11 cellular contexts compared by ENCODE assay signal in genomic region chrX:120672389-120672788, GRCh38. TPM values are rescaled to one million over a fixed set of nuclear protein-coding genes. Genes with fewer than 3 reads are reported as not detected.
DNase-seq lines count a peak whose midpoint lies in the region; ATAC-seq lines count a peak whose summit lies in the region.
"Had no signal": no experiment of that assay in that cellular context is flagged by ENCODE, and none has a peak within 500 bp of the region (broad histone marks: within the 10 kb centered on the region; RNA-seq: fewer than 3 reads in every experiment).

No MANE protein-coding gene starts in this region.

- peak overlapping the region; percentile 46 for H3K4me2 ChIP-seq in GM23248 (ENCODE audit: unreplicated experiment)

- intact Hi-C loops in left cardiac atrium (cut with DNase I): no loop called here

- peaks cover 18% of the 10 kb centered on the region for H3F3A ChIP-seq in GM23248 (ENCODE audit: insufficient read depth)

- peak overlapping the region; percentile 83 for H3K27ac ChIP-seq in GM23248
- peak overlapping the region; percentile 22 for H3K27ac ChIP-seq in skeletal muscle tissue (ENCODE audit: low read depth, low read length)

- no peaks in the 10 kb centered on the region for H3K36me3 ChIP-seq in GM23248 (ENCODE audit: low read depth)
- H3K36me3 ChIP-seq in skeletal muscle tissue (ENCODE audit: control insufficient read depth in 3 of 3, insufficient read depth in 3 of 3, low read length in 3 of 3): no peaks in the 10 kb centered on the region

- H3K9ac ChIP-seq in GM23248: peak overlapping the region; percentile 47
- no peak overlapping the region for H3K9ac ChIP-seq in skeletal muscle tissue (ENCODE audit: low read depth in 1 of 3, low read length in 3 of 3)

- in situ Hi-C loops in GM23248 (cut with MboI): no loop called here

- H3K4me3 ChIP-seq in GM23248: no peak overlapping the region; the same call in 1 of the 2 replicates
- H3K4me3 ChIP-seq in skeletal muscle tissue (ENCODE audit: low read length in 3 of 3): no peak overlapping the region

- H3K4me1 ChIP-seq in GM23248 (ENCODE audit: insufficient read depth) (peaks cover 18% of the 10 kb centered on the region), skeletal muscle tissue (ENCODE audit: control insufficient read depth in 3 of 3, insufficient read depth in 3 of 3, low read length in 3 of 3) (peaks cover 0 to 4% (median 0%) of the 10 kb centered on the region in 3 donors)

- H2AFZ ChIP-seq in GM23248: no peak overlapping the region

- H3K9me2 ChIP-seq in GM23248 (ENCODE audit: insufficient read depth): no peaks in the 10 kb centered on the region

- WGBS in GM23248 (ENCODE audit: low coverage in 1 of 2, low lambda C conversion rate in 2 of 2, missing lambda C conversion rate in 2 of 2), 2 experiments: 0 to 8% methylated on average over 3 of the region's 3 CpGs

- H3K9me3 ChIP-seq in GM23248 (ENCODE audit: low read depth): no peaks in the 10 kb centered on the region
- no peaks in the 10 kb centered on the region for H3K9me3 ChIP-seq in skeletal muscle tissue (ENCODE audit: control insufficient read depth in 3 of 3, low read length in 3 of 3)

- no peaks in the 10 kb centered on the region for H3K79me2 ChIP-seq in GM23248 (ENCODE audit: insufficient read depth)

- no peaks in the 10 kb centered on the region for H4K20me1 ChIP-seq in GM23248 (ENCODE audit: insufficient read depth)

- DNase-seq in GM23248 (peak; percentile 87), amniotic stem cell (lab: John Stamatoyannopoulos, UW) (peak; percentile 14), left cardiac atrium (peak; percentile 67), activated T-cell treated with anti-CD3 and anti-CD28 coated beads for 4 hours (no peak)
- no peak for DNase-seq in stimulated activated CD4-positive, alpha-beta T cell treated with anti-CD3 and anti-CD28 coated beads, Interleukin-4, amount 100 ng/mL, for 4 hours
- DNase-seq: activated naive CD8-positive, alpha-beta T cell treated with anti-CD3 and anti-CD28 coated beads, Interleukin-2, amount 10 ng/mL, durations not matched to agents 7 days and 5 days; NCI-H524 treated with DMSO at 0.1 percent for 48 hours; stimulated activated CD4-positive, alpha-beta T cell treated with anti-CD3 and anti-CD28 coated beads, Interleukin-2, amount 100 ng/mL, for 48 hours had no signal

- ATAC-seq in left cardiac atrium (peak; percentile 73 to 94), GM21825 (IDR thresholded peaks at IDR 0.05; ENCODE audit: unreplicated experiment) (no peak), GM19324 (IDR thresholded peaks at IDR 0.05; ENCODE audit: low FRiP score, unreplicated experiment) (no peak)

- H3K27me3 ChIP-seq in GM23248 (replicated peaks; ENCODE audit: insufficient read depth): no peaks in the 10 kb centered on the region
- H3K27me3 ChIP-seq in skeletal muscle tissue (ENCODE audit: control insufficient read depth in 3 of 3, insufficient read depth in 3 of 3, low read length in 3 of 3): no peaks in the 10 kb centered on the region

RNA-seq across cellular contexts. Expression of gene C1GALT1C1, which starts 42.5 kb away (rescaled TPM):
- total RNA-seq in GM23248 (2014; rRNA removed; shearing (Covaris generic)): 58.3 and 69.2 TPM in 2 replicates
- 78.6 and 80.5 TPM in 2 replicates for polyA plus RNA-seq in GM23248 (2016; fragmentation: Nextera tagmentation; extraction: Ambion mirVana)
- total RNA-seq in left cardiac atrium: 10 to 100 TPM; 21.0 to 29.1 TPM
- total RNA-seq in skeletal muscle tissue: 16.2 TPM

Comparison
In these comparisons a context has a peak if more than half of its experiments do, and no peak if none do; other contexts are left out.
1. DNase-seq: peak in GM23248 (single experiment), amniotic stem cell (single experiment) and left cardiac atrium (single experiment); none in activated T-cell treated with anti-CD3 and anti-CD28 coated beads for 4 hours (single experiment) and stimulated activated CD4-positive, alpha-beta T cell treated with anti-CD3 and anti-CD28 coated beads, Interleukin-4, amount 100 ng/mL, for 4 hours (0 of 2).
2. ATAC-seq: peak in left cardiac atrium (2 of 2); none in GM21825 (single experiment) and GM19324 (single experiment).